In the genomic region with DNA sequence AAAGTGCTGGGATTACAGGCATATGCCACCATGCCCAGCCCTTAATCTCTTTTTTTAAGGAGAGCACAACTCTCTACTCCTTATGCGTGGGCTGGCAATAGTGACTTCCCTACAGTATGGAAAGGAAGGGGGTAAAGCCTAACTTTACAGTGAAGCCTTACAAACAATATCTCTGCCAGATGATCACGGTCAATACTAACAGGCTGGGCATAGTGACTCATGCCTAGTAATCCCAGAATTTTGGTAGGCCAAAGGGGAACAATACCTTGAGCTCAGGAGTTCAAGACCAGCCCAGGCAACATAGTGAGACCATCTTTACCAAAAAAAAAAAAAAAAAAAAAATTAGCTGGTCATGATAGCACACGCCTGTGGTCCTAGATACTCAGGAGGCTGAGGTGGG, we compare ENCODE assay signal across 24 cellular contexts. TPM values are rescaled to one million over a fixed set of nuclear protein-coding genes. Genes with fewer than 3 reads are reported as not detected.
DNase-seq lines count a peak whose midpoint lies in the region; ATAC-seq and TF ChIP-seq lines count a peak whose summit lies in the region.
"Had no signal": no experiment of that assay in that cellular context is flagged by ENCODE, and none has a peak within 500 bp of the region (broad histone marks: within the 10 kb centered on the region; RNA-seq: fewer than 3 reads in every experiment).

No MANE protein-coding gene starts in this region.

- peaks cover 61% of the 10 kb centered on the region for H3K36me3 Mint-ChIP-seq in activated T-cell treated with anti-CD3 and anti-CD28 coated beads, Interleukin-2, amount 50 U/mL, for 24 hours (ENCODE audit: low read depth)
- peaks cover 12% of the 10 kb centered on the region for H3K36me3 Mint-ChIP-seq in activated T-cell treated with anti-CD3 and anti-CD28 coated beads, Interleukin-2, amount 50 U/mL, for 4 hours (ENCODE audit: insufficient read depth)
- peaks cover 58% of the 10 kb centered on the region for H3K36me3 Mint-ChIP-seq in activated T-helper 2 cell treated with anti-CD3 and anti-CD28 coated beads, Interferon-gamma antibody, Interleukin-2, Interleukin-4, amounts not matched to agents 10 μg/mL and 5 μg/mL and 100 μg/mL, durations not matched to agents 14 hours and 24 hours and 36 hours (ENCODE audit: low read depth)

- H3K9me3 Mint-ChIP-seq in activated T-cell treated with anti-CD3 and anti-CD28 coated beads, Interleukin-2, amount 50 U/mL, for 24 hours = no peaks in the 10 kb centered on the region
- no peaks in the 10 kb centered on the region for H3K9me3 Mint-ChIP-seq in activated T-cell treated with anti-CD3 and anti-CD28 coated beads, Interleukin-2, amount 50 U/mL, for 4 hours
- H3K9me3 Mint-ChIP-seq in activated T-helper 2 cell treated with anti-CD3 and anti-CD28 coated beads, Interferon-gamma antibody, Interleukin-2, Interleukin-4, amounts not matched to agents 10 μg/mL and 5 μg/mL and 100 μg/mL, durations not matched to agents 14 hours and 24 hours and 36 hours = no peaks in the 10 kb centered on the region
- H3K9me3 Mint-ChIP-seq: HFFc6 had no signal

- H3K27me3 Mint-ChIP-seq in activated T-cell treated with anti-CD3 and anti-CD28 coated beads, Interleukin-2, amount 50 U/mL, for 24 hours = no peaks in the 10 kb centered on the region
- H3K27me3 Mint-ChIP-seq in activated T-cell treated with anti-CD3 and anti-CD28 coated beads, Interleukin-2, amount 50 U/mL, for 4 hours (ENCODE audit: low read depth) = no peaks in the 10 kb centered on the region
- no peaks in the 10 kb centered on the region for H3K27me3 Mint-ChIP-seq in activated T-helper 2 cell treated with anti-CD3 and anti-CD28 coated beads, Interferon-gamma antibody, Interleukin-2, Interleukin-4, amounts not matched to agents 10 μg/mL and 5 μg/mL and 100 μg/mL, durations not matched to agents 14 hours and 24 hours and 36 hours (ENCODE audit: low read depth)
- H3K27me3 Mint-ChIP-seq: CD4-positive, alpha-beta memory T cell had no signal

- DNase-seq in activated T-cell treated with anti-CD3 and anti-CD28 coated beads, Interleukin-2, amount 50 U/mL, for 24 hours = no peak
- no peak for DNase-seq in activated T-cell treated with anti-CD3 and anti-CD28 coated beads, Interleukin-2, amount 50 U/mL, for 4 hours
- no peak for DNase-seq in activated T-helper 2 cell treated with anti-CD3 and anti-CD28 coated beads, Interferon-gamma antibody, Interleukin-2, Interleukin-4, amounts not matched to agents 10 μg/mL and 5 μg/mL and 100 μg/mL, durations not matched to agents 14 hours and 24 hours and 36 hours (ENCODE audit: low spot score)
- DNase-seq in prostate gland (ENCODE audit: low spot score) = no peak
- DNase-seq in NCI-H1105 (lab: John Stamatoyannopoulos, UW) = no peak
- DNase-seq in NCI-H2196 treated with DMSO at 0.1 percent for 48 hours (lab: John Stamatoyannopoulos, UW; ENCODE audit: unreplicated experiment) = no peak
- no peak for DNase-seq in SIG-M5 treated with dmso at 0.1 percent for 504 hours (lab: John Stamatoyannopoulos, UW; ENCODE audit: unreplicated experiment)
- DNase-seq: activated CD4-positive, alpha-beta T cell treated with anti-CD3 and anti-CD28 coated beads, Interleukin-2, amount 50 U/mL, for 1 hour; activated naive CD4-positive, alpha-beta T cell; activated T-cell treated with anti-CD3 and anti-CD28 coated beads, Interleukin-2, amount 50 U/mL, for 48 hours; AML-193; body of pancreas; CD4-positive, alpha-beta memory T cell; cerebellar nuclear complex; EL; gastrocnemius medialis; HFFc6; MM.1S; NCI-H1930; NCI-H524 treated with DMSO at 0.1 percent for 48 hours; stimulated activated naive CD4-positive, alpha-beta T cell treated with Interleukin-2 at 50 U/mL for 16 hours had no signal

- H3K27ac ChIP-seq in prostate gland = peak overlapping the region; percentile 58 to 75
- H3K27ac ChIP-seq: body of pancreas, gastrocnemius medialis, right atrium auricular region had no signal

- H3K4me3 ChIP-seq in Loucy (ENCODE audit: low read length, poor library complexity, severe bottlenecking) (no peak overlapping the region), prostate gland (no peak overlapping the region)
- H3K4me3 ChIP-seq: body of pancreas, gastrocnemius medialis, right atrium auricular region, smooth muscle cell had no signal

- WGBS in prostate gland = 90% methylated on average over 3 of the region's 3 CpGs

- H3K27me3 ChIP-seq in Loucy (ENCODE audit: insufficient read depth, low read length, poor library complexity, severe bottlenecking) = no peaks in the 10 kb centered on the region
- H3K27me3 ChIP-seq in prostate gland (replicated peaks; ENCODE audit: insufficient read depth) = no peaks in the 10 kb centered on the region
- H3K27me3 ChIP-seq: body of pancreas, gastrocnemius medialis, right atrium auricular region had no signal

- no peak for ATAC-seq in activated T-cell treated with anti-CD3 and anti-CD28 coated beads, Interleukin-2, amount 50 U/mL, for 4 hours
- ATAC-seq: body of pancreas, gastrocnemius medialis had no signal

- peaks cover 74% of the 10 kb centered on the region for H3K79me2 ChIP-seq in Loucy (ENCODE audit: insufficient read depth, low read length)

- H3K36me3 ChIP-seq in Loucy (ENCODE audit: insufficient read depth, low read length) = no peaks in the 10 kb centered on the region
- no peaks in the 10 kb centered on the region for H3K36me3 ChIP-seq in prostate gland
- H3K36me3 ChIP-seq: right atrium auricular region had no signal

- TF ChIP-seq POLR2A in prostate gland (IDR thresholded peaks at IDR 0.05) = no peak

- peak overlapping the region; percentile 71 for H3K27ac Mint-ChIP-seq in activated T-cell treated with anti-CD3 and anti-CD28 coated beads, Interleukin-2, amount 50 U/mL, for 24 hours
- peak overlapping the region; percentile 46 for H3K27ac Mint-ChIP-seq in activated T-helper 2 cell treated with anti-CD3 and anti-CD28 coated beads, Interferon-gamma antibody, Interleukin-2, Interleukin-4, amounts not matched to agents 10 μg/mL and 5 μg/mL and 100 μg/mL, durations not matched to agents 14 hours and 24 hours and 36 hours
- H3K27ac Mint-ChIP-seq: HFFc6 had no signal

- intact Hi-C loops in activated T-helper 2 cell treated with anti-CD3 and anti-CD28 coated beads, Interferon-gamma antibody, Interleukin-2, Interleukin-4, amounts not matched to agents 10 μg/mL and 5 μg/mL and 100 μg/mL, durations not matched to agents 14 hours and 24 hours and 36 hours (cut with micrococcal nuclease) = loop anchor here (10.0 kb wide), 1 partner anchor 713 kb away; a partner anchor contains a TSS
- intact Hi-C loops in prostate gland (cut with DNase I) = no loop called here

- H4K20me1 ChIP-seq in Loucy (ENCODE audit: insufficient read depth, low read length, poor library complexity, severe bottlenecking) = peaks cover 21% of the 10 kb centered on the region

- no peak for TF ChIP-seq CTCF in Loucy (conservative IDR thresholded peaks at IDR 0.05; ENCODE audit: low read length)
- no peak for TF ChIP-seq CTCF in prostate gland (IDR thresholded peaks at IDR 0.05)

- no peak overlapping the region for H3K9ac ChIP-seq in Loucy (ENCODE audit: low read depth, low read length, poor library complexity, severe bottlenecking)

- peak overlapping the region; percentile 36 for H3K4me2 ChIP-seq in Loucy (ENCODE audit: low read depth, low read length, poor library complexity, severe bottlenecking)
- H3K4me2 ChIP-seq: smooth muscle cell had no signal

- no peaks in the 10 kb centered on the region for H3K9me2 ChIP-seq in Loucy (replicated peaks; ENCODE audit: low read depth, low read length)

- H3F3A ChIP-seq in Loucy (ENCODE audit: low read depth) = peaks cover 4% of the 10 kb centered on the region; the same call in 1 of the 2 replicates

- peaks cover 26% of the 10 kb centered on the region for H3K4me1 ChIP-seq in Loucy (ENCODE audit: insufficient read depth, low read length, poor library complexity, severe bottlenecking)
- peaks cover 12% of the 10 kb centered on the region for H3K4me1 ChIP-seq in prostate gland (replicated peaks)

- H3K4me1 Mint-ChIP-seq in activated T-cell treated with anti-CD3 and anti-CD28 coated beads, Interleukin-2, amount 50 U/mL, for 24 hours (ENCODE audit: low read depth) = peaks cover 49% of the 10 kb centered on the region
- H3K4me1 Mint-ChIP-seq in activated T-cell treated with anti-CD3 and anti-CD28 coated beads, Interleukin-2, amount 50 U/mL, for 4 hours (ENCODE audit: low read depth) = peaks cover 42% of the 10 kb centered on the region
- H3K4me1 Mint-ChIP-seq in activated T-helper 2 cell treated with anti-CD3 and anti-CD28 coated beads, Interferon-gamma antibody, Interleukin-2, Interleukin-4, amounts not matched to agents 10 μg/mL and 5 μg/mL and 100 μg/mL, durations not matched to agents 14 hours and 24 hours and 36 hours (ENCODE audit: low read depth) = peaks cover 40% of the 10 kb centered on the region

- H3K9me3 ChIP-seq in Loucy (ENCODE audit: insufficient read depth, low read depth, low read length) (no peaks in the 10 kb centered on the region), prostate gland (no peaks in the 10 kb centered on the region)
- H3K9me3 ChIP-seq: body of pancreas, gastrocnemius medialis, right atrium auricular region had no signal

- H2AFZ ChIP-seq in Loucy (ENCODE audit: low read length) = no peak overlapping the region

- H3K4me3 Mint-ChIP-seq in activated T-cell treated with anti-CD3 and anti-CD28 coated beads, Interleukin-2, amount 50 U/mL, for 24 hours = no peak overlapping the region
- H3K4me3 Mint-ChIP-seq in activated T-cell treated with anti-CD3 and anti-CD28 coated beads, Interleukin-2, amount 50 U/mL, for 4 hours = no peak overlapping the region
- no peak overlapping the region for H3K4me3 Mint-ChIP-seq in activated T-helper 2 cell treated with anti-CD3 and anti-CD28 coated beads, Interferon-gamma antibody, Interleukin-2, Interleukin-4, amounts not matched to agents 10 μg/mL and 5 μg/mL and 100 μg/mL, durations not matched to agents 14 hours and 24 hours and 36 hours (ENCODE audit: low read depth)
- H3K4me3 Mint-ChIP-seq: HFFc6 had no signal

RNA-seq across cellular contexts. Expression of a gene that starts 5.6 kb away (rescaled TPM):
- total RNA-seq in activated T-cell treated with anti-CD3 and anti-CD28 coated beads, Interleukin-2, amount 50 U/mL, for 4 hours = 10 to 100 TPM; 24.9 to 30.0 (median 28.4) TPM
- total RNA-seq in activated T-helper 2 cell treated with anti-CD3 and anti-CD28 coated beads, Interferon-gamma antibody, Interleukin-2, Interleukin-4, amounts not matched to agents 10 μg/mL and 5 μg/mL and 100 μg/mL, durations not matched to agents 14 hours and 24 hours and 36 hours = 37.5 and 43.4 TPM in 2 replicates
- 10 to 100 TPM; 89.0 to 94.5 TPM for total RNA-seq in prostate gland

RNA-seq across cellular contexts. Expression of a gene that starts 8.8 kb away (rescaled TPM):
- total RNA-seq in activated T-cell treated with anti-CD3 and anti-CD28 coated beads, Interleukin-2, amount 50 U/mL, for 4 hours = 100 to 1,000 TPM; 132 to 164 (median 153) TPM
- 218 and 242 TPM in 2 replicates for total RNA-seq in activated T-helper 2 cell treated with anti-CD3 and anti-CD28 coated beads, Interferon-gamma antibody, Interleukin-2, Interleukin-4, amounts not matched to agents 10 μg/mL and 5 μg/mL and 100 μg/mL, durations not matched to agents 14 hours and 24 hours and 36 hours
- 100 to 1,000 TPM in 1 of 2 donors, 10 to 100 TPM in 1; 74.9 to 161 TPM for total RNA-seq in prostate gland

RNA-seq across cellular contexts. Expression of a gene that starts 43.7 kb away (rescaled TPM):
- under 1 TPM in 2 of 3 donors, not detected in 1; 0.13 to 0.41 TPM for total RNA-seq in activated T-cell treated with anti-CD3 and anti-CD28 coated beads, Interleukin-2, amount 50 U/mL, for 4 hours
- 0.32 and 0.37 TPM in 2 replicates for total RNA-seq in activated T-helper 2 cell treated with anti-CD3 and anti-CD28 coated beads, Interferon-gamma antibody, Interleukin-2, Interleukin-4, amounts not matched to agents 10 μg/mL and 5 μg/mL and 100 μg/mL, durations not matched to agents 14 hours and 24 hours and 36 hours
- total RNA-seq in prostate gland = 1 to 10 TPM in 1 of 2 donors, under 1 TPM in 1; 0.18 to 8.6 TPM
- total RNA-seq: CD4-positive, alpha-beta memory T cell had no signal

RNA-seq across cellular contexts. Expression of a gene that starts 44.5 kb away (rescaled TPM):
- total RNA-seq in activated T-cell treated with anti-CD3 and anti-CD28 coated beads, Interleukin-2, amount 50 U/mL, for 4 hours = 10 to 100 TPM; 65.4 to 80.1 (median 74.1) TPM
- 116 and 121 TPM in 2 replicates for total RNA-seq in activated T-helper 2 cell treated with anti-CD3 and anti-CD28 coated beads, Interferon-gamma antibody, Interleukin-2, Interleukin-4, amounts not matched to agents 10 μg/mL and 5 μg/mL and 100 μg/mL, durations not matched to agents 14 hours and 24 hours and 36 hours
- total RNA-seq in prostate gland = 10 to 100 TPM; 24.3 to 28.2 TPM

RNA-seq across cellular contexts. Expression of a gene that starts 51.8 kb away (rescaled TPM):
- 10 to 100 TPM; 18.5 to 27.5 (median 22.6) TPM for total RNA-seq in activated T-cell treated with anti-CD3 and anti-CD28 coated beads, Interleukin-2, amount 50 U/mL, for 4 hours
- total RNA-seq in activated T-helper 2 cell treated with anti-CD3 and anti-CD28 coated beads, Interferon-gamma antibody, Interleukin-2, Interleukin-4, amounts not matched to agents 10 μg/mL and 5 μg/mL and 100 μg/mL, durations not matched to agents 14 hours and 24 hours and 36 hours = 47.9 and 51.0 TPM in 2 replicates
- 100 to 1,000 TPM in 1 of 2 donors, 10 to 100 TPM in 1; 82.5 to 191 TPM for total RNA-seq in prostate gland
